Comparison of ENCODE assay signal across 20 cellular contexts in the genomic region with DNA sequence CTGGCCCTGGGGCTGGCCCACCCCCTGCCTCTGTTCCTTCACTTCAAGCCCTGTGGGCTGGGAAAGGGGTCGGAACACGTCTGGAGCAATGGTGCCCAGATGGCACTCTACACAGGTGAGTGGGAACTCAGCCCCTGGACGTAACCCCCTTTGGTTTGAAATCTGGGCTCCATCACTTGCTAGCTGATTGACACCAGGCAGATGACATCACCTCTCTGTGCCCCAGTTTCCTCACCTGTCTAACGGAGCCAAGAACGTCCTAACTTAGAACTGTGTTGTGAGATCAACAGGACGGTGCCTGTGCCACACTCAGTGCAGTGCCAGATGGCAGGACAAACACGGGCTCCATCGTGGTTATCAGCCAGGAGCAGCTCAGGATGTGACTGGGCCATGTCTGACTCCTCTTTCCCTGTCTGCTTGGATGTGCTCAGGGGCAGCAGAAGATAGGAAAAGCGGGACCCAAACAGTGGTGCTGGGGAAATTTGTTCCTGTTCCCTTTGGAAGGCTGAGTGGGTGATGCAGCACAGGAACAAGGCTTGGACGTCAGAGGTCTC.
"Had no signal": no experiment of that assay in that cellular context is flagged by ENCODE, and none has a peak within 500 bp of the region (broad histone marks: within the 10 kb centered on the region; RNA-seq: fewer than 3 reads in every experiment).

No MANE protein-coding gene starts in this region.

- H3K4me2 ChIP-seq: smooth muscle cell had no signal

- DNase-seq: colonic mucosa; effector CD4-positive, alpha-beta T cell; endodermal cell; erythroblast; foreskin keratinocyte; left colon; left ventricle myocardium superior; mesenchymal stem cell; midbrain; stimulated activated CD4-positive, alpha-beta T cell treated with anti-CD3 and anti-CD28 coated beads, Interleukin-2, amount 100 ng/mL, for 48 hours; stimulated activated naive CD8-positive, alpha-beta T cell treated with anti-CD3 and anti-CD28 coated beads, Interleukin-15, Interleukin-2, amounts not matched to agents 100 U/mL and 50 U/mL, for 24 hours; thyroid gland had no signal

- H3K36me3 Mint-ChIP-seq: natural killer cell treated with Interleukin-12 subunit alpha and Interleukin-12 subunit beta and Interleukin-15 and Interleukin-18, amount 100 ng/mL, for 72 hours; type B pancreatic cell had no signal

- H3K4me3 ChIP-seq: colonic mucosa, lung, right atrium auricular region, smooth muscle cell, suprapubic skin, thyroid gland had no signal

- H3K27ac Mint-ChIP-seq: endodermal cell; natural killer cell treated with Interleukin-12 subunit alpha and Interleukin-12 subunit beta and Interleukin-15 and Interleukin-18, amount 100 ng/mL, for 72 hours; type B pancreatic cell had no signal

- FAIRE-seq: endothelial cell of umbilical vein, urothelium cell line had no signal

- H3K4me3 Mint-ChIP-seq: endodermal cell; natural killer cell treated with Interleukin-12 subunit alpha and Interleukin-12 subunit beta and Interleukin-15 and Interleukin-18, amount 100 ng/mL, for 72 hours; type B pancreatic cell had no signal

- H3K9me3 ChIP-seq: colonic mucosa, right atrium auricular region, suprapubic skin, thyroid gland had no signal

- H3K4me1 ChIP-seq: colonic mucosa, foreskin keratinocyte, right atrium auricular region, suprapubic skin, thyroid gland had no signal

- H3K27ac ChIP-seq: colonic mucosa, foreskin keratinocyte, right atrium auricular region, suprapubic skin, thyroid gland had no signal

- H3K36me3 ChIP-seq: colonic mucosa, right atrium auricular region, suprapubic skin, thyroid gland had no signal

- ATAC-seq: foreskin keratinocyte; left colon; left ventricle myocardium superior; stimulated activated naive CD8-positive, alpha-beta T cell treated with anti-CD3 and anti-CD28 coated beads, Interleukin-15, Interleukin-2, amounts not matched to agents 100 U/mL and 50 U/mL, for 24 hours had no signal

- H3K27me3 ChIP-seq: colonic mucosa, foreskin keratinocyte, right atrium auricular region, thyroid gland had no signal

- H3K9me3 Mint-ChIP-seq: endodermal cell; natural killer cell treated with Interleukin-12 subunit alpha and Interleukin-12 subunit beta and Interleukin-15 and Interleukin-18, amount 100 ng/mL, for 72 hours; type B pancreatic cell had no signal
